Comparison of ENCODE assay signal across 22 cellular contexts in the genomic region with DNA sequence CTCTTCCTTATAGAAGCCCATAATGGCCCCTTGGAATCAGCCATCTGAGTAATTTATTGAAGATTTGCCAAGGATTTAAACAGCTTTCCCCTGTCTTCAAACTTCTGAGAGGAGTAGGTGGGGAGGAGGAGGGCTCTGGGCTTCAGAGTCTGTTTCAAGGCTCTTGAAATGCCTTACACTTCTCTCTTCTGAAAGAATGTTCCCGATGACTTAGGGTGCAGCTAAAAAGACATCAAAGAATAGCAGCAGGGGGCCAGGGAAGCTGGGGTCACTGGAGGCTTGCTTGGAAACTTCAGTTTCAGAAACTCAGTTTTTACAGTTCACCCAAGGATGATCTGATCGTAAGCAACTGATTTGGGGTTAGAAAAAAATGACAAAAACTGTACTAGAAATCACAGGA.
DNase-seq lines count a peak whose midpoint lies in the region; ATAC-seq, FAIRE-seq and TF ChIP-seq lines count a peak whose summit lies in the region.
"Had no signal": no experiment of that assay in that cellular context is flagged by ENCODE, and none has a peak within 500 bp of the region (broad histone marks: within the 10 kb centered on the region; RNA-seq: fewer than 3 reads in every experiment).

No MANE protein-coding gene starts in this region.

- FAIRE-seq in GM12891 (lab: Jason Lieb, UNC), result no peak
- FAIRE-seq: G401.6, GM12892, GM18507, H54 had no signal

- H3K9me3 ChIP-seq in endodermal cell (ENCODE audit: control insufficient read depth, low read length) (no peaks in the 10 kb centered on the region), neural progenitor cell (ENCODE audit: low read depth) (no peaks in the 10 kb centered on the region)
- H3K9me3 ChIP-seq: BE2C had no signal

- ATAC-seq in WTC11, result 0 out of 2 replicates have a peak, but pooled peaks have one; percentile 16

- H3K27me3 ChIP-seq in endodermal cell (ENCODE audit: control insufficient read depth, insufficient read depth, low read length, poor library complexity, severe bottlenecking) (no peaks in the 10 kb centered on the region), neural progenitor cell (no peaks in the 10 kb centered on the region)
- H3K27me3 ChIP-seq: BE2C had no signal

- no peak for TF ChIP-seq CTCF in WTC11 (IDR thresholded peaks at IDR 0.05)
- no peak for TF ChIP-seq CTCF in endodermal cell (conservative IDR thresholded peaks at IDR 0.05)
- no peak for TF ChIP-seq CTCF in neural progenitor cell (IDR thresholded peaks at IDR 0.05)
- no peak for TF ChIP-seq CTCF in RWPE1 (conservative IDR thresholded peaks at IDR 0.05; ENCODE audit: low read depth)

- WGBS in endodermal cell (ENCODE audit: insufficient coverage in 1 of 2, insufficient read length in 1 of 2), 2 experiments, result 45 to 49% methylated on average over 2 of the region's 2 CpGs

- H3K27ac ChIP-seq in endodermal cell (ENCODE audit: low read depth, low read length), result no peak overlapping the region
- no peak overlapping the region for H3K27ac ChIP-seq in neural progenitor cell
- no peak overlapping the region for H3K27ac ChIP-seq in RWPE1
- H3K27ac ChIP-seq: GM23248, HL-60 had no signal

- H4K20me1 ChIP-seq in neural progenitor cell (ENCODE audit: low read depth), result no peaks in the 10 kb centered on the region

- DNase-seq in WTC11 (ENCODE audit: low spot score), result no peak
- peak; percentile 15 for DNase-seq in endodermal cell
- no peak for DNase-seq in neural progenitor cell (ENCODE audit: low spot score)
- no peak for DNase-seq in globus pallidus (ENCODE audit: low spot score)
- no peak for DNase-seq in RWPE1 (ENCODE audit: low spot score)
- no peak for DNase-seq in GM12891 (ENCODE audit: insufficient read length, low spot score)
- DNase-seq: ACHN; BE2C; C1 segment of cervical spinal cord; CD4-positive, CD25-positive, alpha-beta regulatory T cell; CD8-positive, alpha-beta memory T cell; COR-L47; DMS 273 treated with DMSO at 0.1 percent for 48 hours; DMS53; GM23248; HCEC 1CT; IMR-90 had no signal

- H3K36me3 ChIP-seq in endodermal cell (ENCODE audit: control insufficient read depth, insufficient read depth, low read length), result no peaks in the 10 kb centered on the region
- H3K36me3 ChIP-seq in neural progenitor cell, result no peaks in the 10 kb centered on the region
- H3K36me3 ChIP-seq: BE2C had no signal

- POLR2A ChIA-PET in WTC11 (lab: Charles Lee) (no interaction called here), RWPE1 (lab: Yijun Ruan, JAX; ENCODE audit: low non-redundant PET) (no interaction called here)

- H3K9me3 Mint-ChIP-seq in WTC11 (peaks cover 12% of the 10 kb centered on the region), endodermal cell (peaks cover 12% of the 10 kb centered on the region), neural progenitor cell (peaks cover 12% of the 10 kb centered on the region)

- H3K4me3 ChIP-seq in endodermal cell (ENCODE audit: low read length) (no peak overlapping the region), neural progenitor cell (no peak overlapping the region)
- H3K4me3 ChIP-seq: GM23248 had no signal

- H3K27ac Mint-ChIP-seq in WTC11, result no peak overlapping the region
- no peak overlapping the region for H3K27ac Mint-ChIP-seq in endodermal cell
- H3K27ac Mint-ChIP-seq in neural progenitor cell, result no peak overlapping the region
- H3K27ac Mint-ChIP-seq: CD4-positive, CD25-positive, alpha-beta regulatory T cell had no signal

- no peaks in the 10 kb centered on the region for H3K79me2 ChIP-seq in neural progenitor cell (ENCODE audit: low read depth)

- H3K9ac ChIP-seq in endodermal cell (ENCODE audit: extremely low read depth, low read length, poor library complexity, severe bottlenecking), result no peak overlapping the region
- no peak overlapping the region for H3K9ac ChIP-seq in neural progenitor cell
- H3K9ac ChIP-seq: GM23248 had no signal

- peaks cover 37% of the 10 kb centered on the region for H3K4me1 Mint-ChIP-seq in WTC11
- H3K4me1 Mint-ChIP-seq in endodermal cell, result no peaks in the 10 kb centered on the region
- peaks cover 22% of the 10 kb centered on the region for H3K4me1 Mint-ChIP-seq in neural progenitor cell

- no peak for TF ChIP-seq POLR2A in GM12891 (IDR thresholded peaks at IDR 0.05; ENCODE audit: low read depth, low read length)

- H2AFZ ChIP-seq in neural progenitor cell (replicated peaks), result no peak overlapping the region
- H2AFZ ChIP-seq: GM23248 had no signal

- peak overlapping the region; percentile 4 for H3K4me2 ChIP-seq in neural progenitor cell

- H3F3A ChIP-seq in neural progenitor cell (ENCODE audit: low read depth), result peaks cover 5% of the 10 kb centered on the region

- H3K27me3 Mint-ChIP-seq in WTC11 (ENCODE audit: low read depth) (no peaks in the 10 kb centered on the region; the same call in none of the 2 replicates), endodermal cell (ENCODE audit: insufficient read depth) (peaks cover 6% of the 10 kb centered on the region), neural progenitor cell (ENCODE audit: insufficient read depth, low read depth) (peaks cover 8% of the 10 kb centered on the region)

- no peaks in the 10 kb centered on the region for H3K4me1 ChIP-seq in endodermal cell (ENCODE audit: control insufficient read depth, insufficient read depth, low read length)
- H3K4me1 ChIP-seq in neural progenitor cell, result peaks cover 18% of the 10 kb centered on the region
- H3K4me1 ChIP-seq: BE2C had no signal

- H3K4me3 Mint-ChIP-seq in WTC11, result no peak overlapping the region
- H3K4me3 Mint-ChIP-seq in endodermal cell, result no peak overlapping the region
- no peak overlapping the region for H3K4me3 Mint-ChIP-seq in neural progenitor cell
- H3K4me3 Mint-ChIP-seq: CD4-positive, CD25-positive, alpha-beta regulatory T cell; CD8-positive, alpha-beta memory T cell had no signal

- H3K36me3 Mint-ChIP-seq in WTC11, result peaks cover 32% of the 10 kb centered on the region
- H3K36me3 Mint-ChIP-seq in endodermal cell (ENCODE audit: low read depth), result peaks cover 5% of the 10 kb centered on the region
- H3K36me3 Mint-ChIP-seq in neural progenitor cell, result peaks cover 25% of the 10 kb centered on the region

- CTCF ChIA-PET in WTC11 (lab: Charles Lee) (interaction anchor here (1.0 kb wide), 1 partner anchor 11 kb away, joined by 4 read pairs; no protein-coding TSS in a partner anchor), RWPE1 (lab: Yijun Ruan, JAX) (interaction anchor here (0.6 kb wide), 1 partner anchor 154 kb away, joined by 4 read pairs; no protein-coding TSS in a partner anchor)

TF ChIP-seq in WTC11, 78 proteins besides CTCF, POLR2A, EP300 and RAD21:
- no peak for TF ChIP-seq GABPB1 (CRISPR knock-in tag; IDR thresholded peaks at IDR 0.05)
- no peak for TF ChIP-seq ETV6 (CRISPR knock-in tag; IDR thresholded peaks at IDR 0.05)
- TF ChIP-seq, protein P1, sequence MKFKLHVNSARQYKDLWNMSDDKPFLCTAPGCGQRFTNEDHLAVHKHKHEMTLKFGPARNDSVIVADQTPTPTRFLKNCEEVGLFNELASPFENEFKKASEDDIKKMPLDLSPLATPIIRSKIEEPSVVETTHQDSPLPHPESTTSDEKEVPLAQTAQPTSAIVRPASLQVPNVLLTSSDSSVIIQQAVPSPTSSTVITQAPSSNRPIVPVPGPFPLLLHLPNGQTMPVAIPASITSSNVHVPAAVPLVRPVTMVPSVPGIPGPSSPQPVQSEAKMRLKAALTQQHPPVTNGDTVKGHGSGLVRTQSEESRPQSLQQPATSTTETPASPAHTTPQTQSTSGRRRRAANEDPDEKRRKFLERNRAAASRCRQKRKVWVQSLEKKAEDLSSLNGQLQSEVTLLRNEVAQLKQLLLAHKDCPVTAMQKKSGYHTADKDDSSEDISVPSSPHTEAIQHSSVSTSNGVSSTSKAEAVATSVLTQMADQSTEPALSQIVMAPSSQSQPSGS (CRISPR knock-in tag; IDR thresholded peaks at IDR 0.05; ENCODE audit: borderline replicate concordance, low read depth), result no peak
- TF ChIP-seq ZNF219 (CRISPR knock-in tag; IDR thresholded peaks at IDR 0.05; ENCODE audit: borderline replicate concordance), result no peak
- no peak for TF ChIP-seq ZBTB21 (CRISPR knock-in tag; IDR thresholded peaks at IDR 0.05; ENCODE audit: borderline replicate concordance)
- no peak for TF ChIP-seq ZNF423 (CRISPR knock-in tag; IDR thresholded peaks at IDR 0.05)
- no peak for TF ChIP-seq NFATC4 (CRISPR knock-in tag; IDR thresholded peaks at IDR 0.05)
- TF ChIP-seq MYBL2 (CRISPR knock-in tag; IDR thresholded peaks at IDR 0.05), result no peak

TF ChIP-seq in GM12891, 5 proteins besides CTCF, POLR2A, EP300 and RAD21:
- no peak for TF ChIP-seq POU2F2 (IDR thresholded peaks at IDR 0.05; ENCODE audit: low read depth, low read length)
- no peak for TF ChIP-seq TAF1 (IDR thresholded peaks at IDR 0.05; ENCODE audit: low read depth, low read length)
- TF ChIP-seq PAX5 (IDR thresholded peaks at IDR 0.05; ENCODE audit: insufficient read depth, low read length, severe bottlenecking), result no peak
- no peak for TF ChIP-seq POLR2AphosphoS5 (IDR thresholded peaks at IDR 0.05; ENCODE audit: low read depth, low read length)
- TF ChIP-seq SPI1 (IDR thresholded peaks at IDR 0.05; ENCODE audit: low read depth, low read length), result no peak
